Comparison of ENCODE assay signal across 1 cellular context in genomic region chr6:37845026-37845911, GRCh38.
A peak's percentile ranks its signal among the peaks of the same experiment; 100 is the strongest.
TF ChIP-seq lines count a peak whose summit lies in the region.

No MANE protein-coding gene starts in this region.

TF ChIP-seq in HEK293, 187 proteins besides CTCF, POLR2A, EP300 and RAD21 (continued from another document and continues in another):
- TF ChIP-seq ZNF639 (tag by site-specific recombination; IDR thresholded peaks at IDR 0.05) (no peak), HOXC10 (CRISPR knock-in tag; IDR thresholded peaks at IDR 0.05) (no peak), SP3 (tag by site-specific recombination; IDR thresholded peaks at IDR 0.05) (no peak), ZNF133 (tag by site-specific recombination; IDR thresholded peaks at IDR 0.05) (no peak), ZNF600 (tag by site-specific recombination; IDR thresholded peaks at IDR 0.05) (peak; percentile 74), SP7 (tag by site-specific recombination; IDR thresholded peaks at IDR 0.05) (no peak), ZNF530 (tag by site-specific recombination; IDR thresholded peaks at IDR 0.05; ENCODE audit: low read depth) (no peak), ZNF792 (tag by site-specific recombination; IDR thresholded peaks at IDR 0.05) (0 out of 2 replicates have a peak, but pooled peaks have one; percentile 28), OSR2 (tag by site-specific recombination; IDR thresholded peaks at IDR 0.05) (peak; percentile 76), ZNF843 (tag by site-specific recombination; IDR thresholded peaks at IDR 0.05) (peak; percentile 77), IKZF3 (tag by site-specific recombination; IDR thresholded peaks at IDR 0.05) (peak; percentile 14; the same call in 1 of the 2 replicates), ZBTB7A (tag by site-specific recombination; IDR thresholded peaks at IDR 0.05; ENCODE audit: low read depth) (no peak), MZF1 (tag by site-specific recombination; IDR thresholded peaks at IDR 0.05; ENCODE audit: borderline replicate concordance) (no peak), ZBTB6 (tag by site-specific recombination; IDR thresholded peaks at IDR 0.05) (peak; percentile 87), ZNF292 (tag by site-specific recombination; IDR thresholded peaks at IDR 0.05; ENCODE audit: borderline replicate concordance, low read depth) (no peak), GLI4 (tag by site-specific recombination; IDR thresholded peaks at IDR 0.05) (no peak), ZNF76 (tag by site-specific recombination; IDR thresholded peaks at IDR 0.05; ENCODE audit: borderline replicate concordance, low read depth) (no peak), ZNF280C (tag by site-specific recombination; IDR thresholded peaks at IDR 0.05) (no peak), ZNF112 (tag by site-specific recombination; IDR thresholded peaks at IDR 0.05) (no peak), ZNF776 (tag by site-specific recombination; IDR thresholded peaks at IDR 0.05; ENCODE audit: borderline replicate concordance) (peak; percentile 85), ZBTB8A (tag by site-specific recombination; IDR thresholded peaks at IDR 0.05) (peak; percentile 27; the same call in 1 of the 2 replicates), ZFHX2 (tag by site-specific recombination; conservative IDR thresholded peaks at IDR 0.05) (no peak), ZNF585B (tag by site-specific recombination; IDR thresholded peaks at IDR 0.05) (no peak), ZNF558 (tag by site-specific recombination; IDR thresholded peaks at IDR 0.05) (no peak), ZNF596 (tag by site-specific recombination; IDR thresholded peaks at IDR 0.05) (no peak), PATZ1 (tag by site-specific recombination; IDR thresholded peaks at IDR 0.05) (no peak), KLF16 (tag by site-specific recombination; IDR thresholded peaks at IDR 0.05) (no peak), ZNF248 (tag by site-specific recombination; IDR thresholded peaks at IDR 0.05) (no peak), BCL11B (tag by site-specific recombination; IDR thresholded peaks at IDR 0.05; ENCODE audit: low read depth) (no peak; the same call in 1 of the 2 replicates), ZNF768 (tag by site-specific recombination; IDR thresholded peaks at IDR 0.05) (no peak)
- TF ChIP-seq, protein P1, sequence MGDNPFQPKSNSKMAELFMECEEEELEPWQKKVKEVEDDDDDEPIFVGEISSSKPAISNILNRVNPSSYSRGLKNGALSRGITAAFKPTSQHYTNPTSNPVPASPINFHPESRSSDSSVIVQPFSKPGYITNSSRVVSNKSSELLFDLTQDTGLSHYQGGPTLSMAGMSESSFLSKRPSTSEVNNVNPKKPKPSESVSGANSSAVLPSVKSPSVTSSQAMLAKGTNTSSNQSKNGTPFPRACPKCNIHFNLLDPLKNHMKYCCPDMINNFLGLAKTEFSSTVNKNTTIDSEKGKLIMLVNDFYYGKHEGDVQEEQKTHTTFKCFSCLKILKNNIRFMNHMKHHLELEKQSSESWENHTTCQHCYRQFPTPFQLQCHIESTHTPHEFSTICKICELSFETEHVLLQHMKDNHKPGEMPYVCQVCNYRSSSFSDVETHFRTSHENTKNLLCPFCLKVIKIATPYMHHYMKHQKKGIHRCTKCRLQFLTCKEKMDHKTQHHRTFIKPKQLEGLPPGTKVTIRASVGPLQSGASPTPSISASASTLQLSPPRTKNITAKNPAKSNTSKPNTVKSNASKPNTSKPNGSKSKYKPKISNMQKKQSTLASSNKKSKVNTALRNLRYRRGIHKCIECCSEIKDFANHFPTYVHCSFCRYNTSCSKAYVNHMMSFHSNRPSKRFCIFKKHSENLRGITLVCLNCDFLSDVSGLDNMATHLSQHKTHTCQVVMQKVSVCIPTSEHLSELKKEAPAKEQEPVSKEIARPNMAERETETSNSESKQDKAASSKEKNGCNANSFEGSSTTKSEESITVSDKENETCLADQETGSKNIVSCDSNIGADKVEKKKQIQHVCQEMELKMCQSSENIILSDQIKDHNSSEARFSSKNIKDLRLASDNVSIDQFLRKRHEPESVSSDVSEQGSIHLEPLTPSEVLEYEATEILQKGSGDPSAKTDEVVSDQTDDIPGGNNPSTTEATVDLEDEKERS (tag by site-specific recombination; IDR thresholded peaks at IDR 0.05), result no peak
- TF ChIP-seq, protein P2, sequence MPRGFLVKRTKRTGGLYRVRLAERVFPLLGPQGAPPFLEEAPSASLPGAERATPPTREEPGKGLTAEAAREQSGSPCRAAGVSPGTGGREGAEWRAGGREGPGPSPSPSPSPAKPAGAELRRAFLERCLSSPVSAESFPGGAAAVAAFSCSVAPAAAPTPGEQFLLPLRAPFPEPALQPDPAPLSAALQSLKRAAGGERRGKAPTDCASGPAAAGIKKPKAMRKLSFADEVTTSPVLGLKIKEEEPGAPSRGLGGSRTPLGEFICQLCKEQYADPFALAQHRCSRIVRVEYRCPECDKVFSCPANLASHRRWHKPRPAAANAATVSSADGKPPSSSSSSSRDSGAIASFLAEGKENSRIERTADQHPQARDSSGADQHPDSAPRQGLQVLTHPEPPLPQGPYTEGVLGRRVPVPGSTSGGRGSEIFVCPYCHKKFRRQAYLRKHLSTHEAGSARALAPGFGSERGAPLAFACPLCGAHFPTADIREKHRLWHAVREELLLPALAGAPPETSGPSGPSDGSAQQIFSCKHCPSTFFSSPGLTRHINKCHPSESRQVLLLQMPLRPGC (tag by site-specific recombination; IDR thresholded peaks at IDR 0.05), result no peak
- TF ChIP-seq, protein P3, sequence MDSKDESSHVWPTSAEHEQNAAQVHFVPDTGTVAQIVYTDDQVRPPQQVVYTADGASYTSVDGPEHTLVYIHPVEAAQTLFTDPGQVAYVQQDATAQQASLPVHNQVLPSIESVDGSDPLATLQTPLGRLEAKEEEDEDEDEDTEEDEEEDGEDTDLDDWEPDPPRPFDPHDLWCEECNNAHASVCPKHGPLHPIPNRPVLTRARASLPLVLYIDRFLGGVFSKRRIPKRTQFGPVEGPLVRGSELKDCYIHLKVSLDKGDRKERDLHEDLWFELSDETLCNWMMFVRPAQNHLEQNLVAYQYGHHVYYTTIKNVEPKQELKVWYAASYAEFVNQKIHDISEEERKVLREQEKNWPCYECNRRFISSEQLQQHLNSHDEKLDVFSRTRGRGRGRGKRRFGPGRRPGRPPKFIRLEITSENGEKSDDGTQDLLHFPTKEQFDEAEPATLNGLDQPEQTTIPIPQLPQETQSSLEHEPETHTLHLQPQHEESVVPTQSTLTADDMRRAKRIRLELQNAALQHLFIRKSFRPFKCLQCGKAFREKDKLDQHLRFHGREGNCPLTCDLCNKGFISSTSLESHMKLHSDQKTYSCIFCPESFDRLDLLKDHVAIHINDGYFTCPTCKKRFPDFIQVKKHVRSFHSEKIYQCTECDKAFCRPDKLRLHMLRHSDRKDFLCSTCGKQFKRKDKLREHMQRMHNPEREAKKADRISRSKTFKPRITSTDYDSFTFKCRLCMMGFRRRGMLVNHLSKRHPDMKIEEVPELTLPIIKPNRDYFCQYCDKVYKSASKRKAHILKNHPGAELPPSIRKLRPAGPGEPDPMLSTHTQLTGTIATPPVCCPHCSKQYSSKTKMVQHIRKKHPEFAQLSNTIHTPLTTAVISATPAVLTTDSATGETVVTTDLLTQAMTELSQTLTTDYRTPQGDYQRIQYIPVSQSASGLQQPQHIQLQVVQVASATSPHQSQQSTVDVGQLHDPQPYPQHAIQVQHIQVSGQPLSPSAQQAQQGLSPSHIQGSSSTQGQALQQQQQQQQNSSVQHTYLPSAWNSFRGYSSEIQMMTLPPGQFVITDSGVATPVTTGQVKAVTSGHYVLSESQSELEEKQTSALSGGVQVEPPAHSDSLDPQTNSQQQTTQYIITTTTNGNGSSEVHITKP (tag by site-specific recombination; IDR thresholded peaks at IDR 0.05), result no peak
- TF ChIP-seq, protein P4, sequence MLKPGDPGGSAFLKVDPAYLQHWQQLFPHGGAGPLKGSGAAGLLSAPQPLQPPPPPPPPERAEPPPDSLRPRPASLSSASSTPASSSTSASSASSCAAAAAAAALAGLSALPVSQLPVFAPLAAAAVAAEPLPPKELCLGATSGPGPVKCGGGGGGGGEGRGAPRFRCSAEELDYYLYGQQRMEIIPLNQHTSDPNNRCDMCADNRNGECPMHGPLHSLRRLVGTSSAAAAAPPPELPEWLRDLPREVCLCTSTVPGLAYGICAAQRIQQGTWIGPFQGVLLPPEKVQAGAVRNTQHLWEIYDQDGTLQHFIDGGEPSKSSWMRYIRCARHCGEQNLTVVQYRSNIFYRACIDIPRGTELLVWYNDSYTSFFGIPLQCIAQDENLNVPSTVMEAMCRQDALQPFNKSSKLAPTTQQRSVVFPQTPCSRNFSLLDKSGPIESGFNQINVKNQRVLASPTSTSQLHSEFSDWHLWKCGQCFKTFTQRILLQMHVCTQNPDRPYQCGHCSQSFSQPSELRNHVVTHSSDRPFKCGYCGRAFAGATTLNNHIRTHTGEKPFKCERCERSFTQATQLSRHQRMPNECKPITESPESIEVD (tag by site-specific recombination; IDR thresholded peaks at IDR 0.05), result peak; percentile 96
- TF ChIP-seq, protein P5, sequence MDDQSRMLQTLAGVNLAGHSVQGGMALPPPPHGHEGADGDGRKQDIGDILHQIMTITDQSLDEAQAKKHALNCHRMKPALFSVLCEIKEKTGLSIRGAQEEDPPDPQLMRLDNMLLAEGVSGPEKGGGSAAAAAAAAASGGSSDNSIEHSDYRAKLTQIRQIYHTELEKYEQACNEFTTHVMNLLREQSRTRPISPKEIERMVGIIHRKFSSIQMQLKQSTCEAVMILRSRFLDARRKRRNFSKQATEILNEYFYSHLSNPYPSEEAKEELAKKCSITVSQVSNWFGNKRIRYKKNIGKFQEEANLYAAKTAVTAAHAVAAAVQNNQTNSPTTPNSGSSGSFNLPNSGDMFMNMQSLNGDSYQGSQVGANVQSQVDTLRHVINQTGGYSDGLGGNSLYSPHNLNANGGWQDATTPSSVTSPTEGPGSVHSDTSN (CRISPR knock-in tag; IDR thresholded peaks at IDR 0.05), result no peak
- TF ChIP-seq, protein P6, sequence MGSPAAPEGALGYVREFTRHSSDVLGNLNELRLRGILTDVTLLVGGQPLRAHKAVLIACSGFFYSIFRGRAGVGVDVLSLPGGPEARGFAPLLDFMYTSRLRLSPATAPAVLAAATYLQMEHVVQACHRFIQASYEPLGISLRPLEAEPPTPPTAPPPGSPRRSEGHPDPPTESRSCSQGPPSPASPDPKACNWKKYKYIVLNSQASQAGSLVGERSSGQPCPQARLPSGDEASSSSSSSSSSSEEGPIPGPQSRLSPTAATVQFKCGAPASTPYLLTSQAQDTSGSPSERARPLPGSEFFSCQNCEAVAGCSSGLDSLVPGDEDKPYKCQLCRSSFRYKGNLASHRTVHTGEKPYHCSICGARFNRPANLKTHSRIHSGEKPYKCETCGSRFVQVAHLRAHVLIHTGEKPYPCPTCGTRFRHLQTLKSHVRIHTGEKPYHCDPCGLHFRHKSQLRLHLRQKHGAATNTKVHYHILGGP (tag by site-specific recombination; IDR thresholded peaks at IDR 0.05), result peak; percentile 90
